15 cellular contexts compared by ENCODE assay signal in genomic region chr4:184167576-184167975, GRCh38. TPM values are rescaled to one million over a fixed set of nuclear protein-coding genes. Genes with fewer than 3 reads are reported as not detected.
DNase-seq lines count a peak whose midpoint lies in the region; ATAC-seq, FAIRE-seq and TF ChIP-seq lines count a peak whose summit lies in the region.
"Had no signal": no experiment of that assay in that cellular context is flagged by ENCODE, and none has a peak within 500 bp of the region (broad histone marks: within the 10 kb centered on the region; RNA-seq: fewer than 3 reads in every experiment).

No MANE protein-coding gene starts in this region.

- H3K9me3 Mint-ChIP-seq in osteocyte (ENCODE audit: unreplicated experiment) = no peaks in the 10 kb centered on the region

- no peak overlapping the region for H3K27ac Mint-ChIP-seq in osteocyte (ENCODE audit: unreplicated experiment)

- TF ChIP-seq POLR2A in GM12891 (IDR thresholded peaks at IDR 0.05; ENCODE audit: low read depth, low read length) = no peak

- no peak for TF ChIP-seq CTCF in foreskin keratinocyte (conservative IDR thresholded peaks at IDR 0.05)
- TF ChIP-seq CTCF in osteocyte (IDR thresholded peaks at IDR 0.05) = no peak

- no peak overlapping the region for H3K27ac ChIP-seq in foreskin keratinocyte
- H3K27ac ChIP-seq: cardiac muscle cell, Peyer's patch had no signal

- no peak overlapping the region for H3K4me3 Mint-ChIP-seq in osteocyte (ENCODE audit: unreplicated experiment)

- no peaks in the 10 kb centered on the region for H3K36me3 Mint-ChIP-seq in osteocyte (ENCODE audit: unreplicated experiment)

- peaks cover 6% of the 10 kb centered on the region for H3K4me1 Mint-ChIP-seq in osteocyte (ENCODE audit: unreplicated experiment)

- peaks cover 21% of the 10 kb centered on the region for H3K27me3 ChIP-seq in foreskin keratinocyte
- H3K27me3 ChIP-seq: Peyer's patch had no signal

- ATAC-seq in GM21423 (IDR thresholded peaks at IDR 0.05; ENCODE audit: unreplicated experiment) (peak; percentile 46), HG03045 (IDR thresholded peaks at IDR 0.05; ENCODE audit: unreplicated experiment) (peak; percentile 63), foreskin keratinocyte (no peak)

- peak; percentile 76 for FAIRE-seq in GM12891 (lab: Jason Lieb, UNC)

- peaks cover 26% of the 10 kb centered on the region for H3K27me3 Mint-ChIP-seq in osteocyte (ENCODE audit: unreplicated experiment)

- DNase-seq in GM12891 (ENCODE audit: insufficient read length, low spot score) (peak; percentile 25), RPMI8226 (peak; percentile 73), foreskin keratinocyte (no peak), SKM-1 (lab: John Stamatoyannopoulos, UW; ENCODE audit: unreplicated experiment) (no peak), osteocyte (ENCODE audit: extremely low spot score, unreplicated experiment) (no peak)
- no peak for DNase-seq in stimulated activated CD4-positive, alpha-beta T cell treated with anti-CD3 and anti-CD28 coated beads, Interleukin-4, amount 100 ng/mL, for 24 hours
- DNase-seq: activated T-cell treated with anti-CD3 and anti-CD28 coated beads, Interleukin-2, amount 50 U/mL, for 1 hour; DND-41; Peyer's patch had no signal

- H3K4me1 ChIP-seq in foreskin keratinocyte = no peaks in the 10 kb centered on the region

TF ChIP-seq in GM12891, 5 proteins besides CTCF, POLR2A, EP300 and RAD21:
- peak; percentile 91 for TF ChIP-seq SPI1 (IDR thresholded peaks at IDR 0.05; ENCODE audit: low read depth, low read length)
- TF ChIP-seq POU2F2 (IDR thresholded peaks at IDR 0.05; ENCODE audit: low read depth, low read length) = no peak
- TF ChIP-seq POLR2AphosphoS5 (IDR thresholded peaks at IDR 0.05; ENCODE audit: low read depth, low read length) = no peak
- TF ChIP-seq TAF1 (IDR thresholded peaks at IDR 0.05; ENCODE audit: low read depth, low read length) = no peak
- no peak for TF ChIP-seq PAX5 (IDR thresholded peaks at IDR 0.05; ENCODE audit: insufficient read depth, low read length, severe bottlenecking)

RNA-seq across cellular contexts. Expression of gene ENPP6, which starts 50.1 kb away (rescaled TPM):
- 0.35 TPM for polyA plus RNA-seq in GM12891 (2012; ENCODE audit: low read depth, missing spikeins)
- not detected in 2 replicates for total RNA-seq in foreskin keratinocyte
- 0.04 TPM in 1 of 2 replicates, not detected in the other for polyA plus RNA-seq in foreskin keratinocyte
- not detected in 2 replicates for total RNA-seq in osteocyte
- total RNA-seq: cardiac muscle cell, esophagus mucosa, HT1080 had no signal
- polyA plus RNA-seq: cardiac muscle cell, neural cell had no signal

Comparison
In these comparisons a context has a peak if more than half of its experiments do, and no peak if none do; other contexts are left out.
1. DNase-seq: peak in GM12891 (single experiment) and RPMI8226 (single experiment); none in foreskin keratinocyte (0 of 2), stimulated activated CD4-positive, alpha-beta T cell treated with anti-CD3 and anti-CD28 coated beads, Interleukin-4, amount 100 ng/mL, for 24 hours (single experiment), SKM-1 (single experiment) and osteocyte (single experiment).